Comparison of ENCODE assay signal across 11 cellular contexts in genomic region chr11:57379732-57380131, GRCh38. TPM values are rescaled to one million over a fixed set of nuclear protein-coding genes. Genes with fewer than 3 reads are reported as not detected.
DNase-seq lines count a peak whose midpoint lies in the region; ATAC-seq lines count a peak whose summit lies in the region.
"Had no signal": no experiment of that assay in that cellular context is flagged by ENCODE, and none has a peak within 500 bp of the region (broad histone marks: within the 10 kb centered on the region; RNA-seq: fewer than 3 reads in every experiment).

No MANE protein-coding gene starts in this region.

- no peak for ATAC-seq in HG03196 (IDR thresholded peaks at IDR 0.05; ENCODE audit: unreplicated experiment)

- DNase-seq in DMS 273 (lab: John Stamatoyannopoulos, UW; ENCODE audit: unreplicated experiment), result peak; percentile 13
- DNase-seq in DMS 273 treated with DMSO at 0.1 percent for 48 hours (lab: John Stamatoyannopoulos, UW), result no peak
- peak; percentile 9 for DNase-seq in RKO (ENCODE audit: low spot score)
- DNase-seq in fibroblast of peridontal ligament (ENCODE audit: extremely low read depth), result peak; percentile 24
- peak; percentile 40 for DNase-seq in renal cortical epithelial cell (ENCODE audit: low read depth)
- DNase-seq in activated naive CD4-positive, alpha-beta T cell treated with Interleukin-2 at 50 U/mL for 16 hours, result no peak
- no peak for DNase-seq in GM19240 (ENCODE audit: insufficient read length, low spot score)
- DNase-seq: activated CD4-positive, alpha-beta memory T cell treated with anti-CD3 and anti-CD28 coated beads, Interleukin-2, amount 10 ng/mL, durations not matched to agents 7 days and 5 days had no signal

RNA-seq across cellular contexts. Expression of gene PRG3, which starts 1.2 kb away (rescaled TPM):
- not detected in 2 replicates for total RNA-seq in renal cortical epithelial cell
- total RNA-seq: activated CD4-positive, alpha-beta memory T cell treated with anti-CD3 and anti-CD28 coated beads, Interleukin-2, amount 10 ng/mL, durations not matched to agents 7 days and 5 days; esophagus muscularis mucosa; urinary bladder had no signal

RNA-seq across cellular contexts. Expression of gene PRG2, which starts 10.7 kb away (rescaled TPM):
- not detected in 2 replicates for total RNA-seq in renal cortical epithelial cell

RNA-seq across cellular contexts. Expression of gene P2RX3, which starts 41.6 kb away (rescaled TPM):
- not detected in 2 replicates for total RNA-seq in renal cortical epithelial cell
- total RNA-seq: activated CD4-positive, alpha-beta memory T cell treated with anti-CD3 and anti-CD28 coated beads, Interleukin-2, amount 10 ng/mL, durations not matched to agents 7 days and 5 days; esophagus muscularis mucosa had no signal

RNA-seq across cellular contexts. Expression of gene SSRP1, which starts 44.0 kb away (rescaled TPM):
- 55.0 and 120 TPM in 2 replicates for total RNA-seq in renal cortical epithelial cell

RNA-seq across cellular contexts. Expression of gene SLC43A3, which starts 47.2 kb away (rescaled TPM):
- 46.4 and 47.9 TPM in 2 replicates for total RNA-seq in renal cortical epithelial cell

Comparison
In these comparisons a context has a peak if more than half of its experiments do, and no peak if none do; other contexts are left out.
1. DNase-seq: peak in DMS 273 (single experiment), RKO (single experiment), fibroblast of peridontal ligament (single experiment) and renal cortical epithelial cell (single experiment); none in DMS 273 treated with DMSO at 0.1 percent for 48 hours (single experiment), activated naive CD4-positive, alpha-beta T cell treated with Interleukin-2 at 50 U/mL for 16 hours (single experiment) and GM19240 (single experiment).